In the genomic region with DNA sequence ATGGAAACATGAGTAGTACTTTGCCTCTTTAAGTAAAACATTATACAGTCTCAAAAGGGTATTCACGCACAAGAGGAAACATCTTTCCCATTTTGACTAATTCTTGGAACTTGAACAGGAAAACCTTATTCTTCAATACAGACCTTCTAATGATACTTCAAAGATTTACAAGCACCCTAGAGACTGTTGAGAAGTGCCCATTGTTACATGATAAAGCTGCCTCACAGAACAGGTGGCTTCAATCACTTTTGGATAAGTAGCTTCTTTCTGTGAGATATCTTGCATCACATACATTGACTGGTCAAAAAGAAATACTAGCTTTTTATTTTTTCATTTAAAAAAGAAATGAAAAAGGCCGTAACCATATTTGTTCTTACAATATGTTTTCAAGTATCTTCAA, we compare ENCODE assay signal across 18 cellular contexts.
"Had no signal": no experiment of that assay in that cellular context is flagged by ENCODE, and none has a peak within 500 bp of the region (broad histone marks: within the 10 kb centered on the region; RNA-seq: fewer than 3 reads in every experiment).

No MANE protein-coding gene starts in this region.

- H3K4me3 ChIP-seq: hepatocyte, pancreas, psoas muscle, right atrium auricular region, spleen, upper lobe of left lung had no signal

- ATAC-seq: esophagus mucosa; left ventricle myocardium superior; natural killer cell; pancreas; psoas muscle; stimulated activated naive CD8-positive, alpha-beta T cell treated with anti-CD3 and anti-CD28 coated beads, Interleukin-15, Interleukin-2, amounts not matched to agents 100 U/mL and 50 U/mL, for 24 hours had no signal

- H3K36me3 ChIP-seq: pancreas, right atrium auricular region, spleen, upper lobe of left lung had no signal

- H3K79me2 ChIP-seq: hepatocyte had no signal

- DNase-seq: activated CD4-positive, alpha-beta T cell treated with anti-CD3 and anti-CD28 coated beads for 1 hour; activated naive CD4-positive, alpha-beta T cell treated with Interleukin-2 at 50 U/mL for 16 hours; activated naive CD8-positive, alpha-beta T cell treated with anti-CD3 and anti-CD28 coated beads for 36 hours; activated T-cell treated with anti-CD3 and anti-CD28 coated beads, Interleukin-2, amount 50 U/mL, for 24 hours; effector memory CD4-positive, alpha-beta T cell; glutamatergic neuron; left ventricle myocardium superior; mammary epithelial cell; natural killer cell; pancreas; psoas muscle; spleen; stimulated activated CD4-positive, alpha-beta T cell treated with anti-CD3 and anti-CD28 coated beads, Interleukin-4, amount 100 ng/mL, for 24 hours; stimulated activated naive CD8-positive, alpha-beta T cell treated with anti-CD3 and anti-CD28 coated beads, Interleukin-15, Interleukin-2, amounts not matched to agents 100 U/mL and 50 U/mL, for 24 hours; upper lobe of left lung had no signal

- H3K27me3 ChIP-seq: hepatocyte, pancreas, right atrium auricular region, spleen, upper lobe of left lung had no signal

- H3K9me3 ChIP-seq: pancreas, psoas muscle, right atrium auricular region, spleen, upper lobe of left lung had no signal

- H2AFZ ChIP-seq: hepatocyte had no signal

- H3K4me1 ChIP-seq: pancreas, psoas muscle, right atrium auricular region, spleen, upper lobe of left lung had no signal

- H3K4me2 ChIP-seq: hepatocyte had no signal

- H3K27ac ChIP-seq: hepatocyte, pancreas, psoas muscle, right atrium auricular region, spleen, upper lobe of left lung had no signal
